Comparison of ENCODE assay signal across 8 cellular contexts in the genomic region with DNA sequence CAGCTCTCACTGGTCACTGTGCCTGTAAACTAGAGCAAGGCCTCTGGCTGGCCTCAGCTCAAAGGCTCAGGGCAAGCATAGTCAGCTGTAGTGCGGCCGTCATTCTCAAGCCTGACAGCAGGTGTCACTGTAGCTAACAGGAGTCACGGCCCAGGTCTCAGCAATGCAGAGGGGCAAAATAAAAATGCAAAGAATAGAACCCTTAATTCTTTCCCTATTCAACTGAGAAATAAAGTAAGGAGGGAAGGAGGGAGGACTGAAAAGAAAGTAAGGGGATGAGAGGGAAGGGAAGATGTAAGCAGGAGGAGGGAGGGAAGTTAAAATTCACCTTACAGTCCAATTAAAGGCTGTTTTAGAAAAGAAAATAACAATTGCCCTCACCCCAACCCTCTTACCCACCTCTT.
DNase-seq lines count a peak whose midpoint lies in the region; ATAC-seq and TF ChIP-seq lines count a peak whose summit lies in the region.

No MANE protein-coding gene starts in this region.

- peak; percentile 92 for TF ChIP-seq CTCF in AG10803 (conservative IDR thresholded peaks at IDR 0.05; ENCODE audit: low read length)

- peak; percentile 87 for ATAC-seq in central memory CD8-positive, alpha-beta T cell (replicated peaks; ENCODE audit: extremely low read depth, poor library complexity, severe bottlenecking)
- peak; percentile 87 for ATAC-seq in left lobe of liver
- no peak for ATAC-seq in HG03354 (IDR thresholded peaks at IDR 0.05; ENCODE audit: poor library complexity, severe bottlenecking, unreplicated experiment)

- no peaks in the 10 kb centered on the region for H3K27me3 Mint-ChIP-seq in central memory CD8-positive, alpha-beta T cell

- H3K27ac Mint-ChIP-seq in central memory CD8-positive, alpha-beta T cell (ENCODE audit: low read depth): peak overlapping the region; percentile 11

- peak; percentile 77 for DNase-seq in AG10803 (ENCODE audit: low read depth)
- peak; percentile 54 for DNase-seq in GM19240 (ENCODE audit: insufficient read length, low spot score)
- peak; percentile 46 for DNase-seq in NCI-H2171 treated with DMSO at 0.1 percent for 48 hours (lab: John Stamatoyannopoulos, UW)
- DNase-seq in activated CD4-positive, alpha-beta T cell treated with anti-CD3 and anti-CD28 coated beads for 1 hour: peak; percentile 63
- DNase-seq in central memory CD8-positive, alpha-beta T cell (ENCODE audit: low spot score in 2 of 2): peak; percentile 64 to 65
- peak; percentile 84 for DNase-seq in left lobe of liver (ENCODE audit: low spot score)
- peak; percentile 71 to 73 for DNase-seq in stimulated activated CD4-positive, alpha-beta T cell treated with anti-CD3 and anti-CD28 coated beads, Interleukin-4, amount 100 ng/mL, for 4 hours

- H3K4me3 Mint-ChIP-seq in central memory CD8-positive, alpha-beta T cell: no peak overlapping the region

- H3K4me3 ChIP-seq in AG10803 (ENCODE audit: low read length): no peak overlapping the region

- peaks cover 14% of the 10 kb centered on the region for H3K4me1 Mint-ChIP-seq in central memory CD8-positive, alpha-beta T cell

- H3K9me3 Mint-ChIP-seq in central memory CD8-positive, alpha-beta T cell: no peaks in the 10 kb centered on the region

- H3K36me3 Mint-ChIP-seq in central memory CD8-positive, alpha-beta T cell (ENCODE audit: insufficient read depth): peaks cover 34% of the 10 kb centered on the region
